ENCODE assay signal across 9 cellular contexts in genomic region chr20:44211177-44212039, GRCh38. TPM values are rescaled to one million over a fixed set of nuclear protein-coding genes. Genes with fewer than 3 reads are reported as not detected.
DNase-seq lines count a peak whose midpoint lies in the region; TF ChIP-seq lines count a peak whose summit lies in the region.
"Had no signal": no experiment of that assay in that cellular context is flagged by ENCODE, and none has a peak within 500 bp of the region (broad histone marks: within the 10 kb centered on the region; RNA-seq: fewer than 3 reads in every experiment).

No MANE protein-coding gene starts in this region.

- H4K20me1 ChIP-seq in hepatocyte (ENCODE audit: insufficient read depth, poor library complexity, severe bottlenecking), result peaks cover 37% of the 10 kb centered on the region

- no peak for TF ChIP-seq POLR2A in sigmoid colon (IDR thresholded peaks at IDR 0.05)

- H3K36me3 ChIP-seq in hepatocyte (replicated peaks; ENCODE audit: insufficient read depth, low read depth), result no peaks in the 10 kb centered on the region
- H3K36me3 ChIP-seq in sigmoid colon, result peaks cover 0 to 3% (median 0%) of the 10 kb centered on the region in 4 donors

- intact Hi-C loops in sigmoid colon (cut with DNase I), result loop anchor here (2.0 to 10.0 kb wide), 8 partner anchors 173 to 757 kb away; partner anchors contain the start of genes ADA, SERINC3, SRSF6 and TTPAL

- H3K4me1 Mint-ChIP-seq in activated naive CD4-positive, alpha-beta T cell treated with anti-CD3 and anti-CD28 coated beads, Interleukin-2, amount 50 U/mL, for 24 hours, result peaks cover 75% of the 10 kb centered on the region

- H3K27ac Mint-ChIP-seq in activated naive CD4-positive, alpha-beta T cell treated with anti-CD3 and anti-CD28 coated beads, Interleukin-2, amount 50 U/mL, for 24 hours, result peak overlapping the region; percentile 97

- no peaks in the 10 kb centered on the region for H3K27me3 Mint-ChIP-seq in activated naive CD4-positive, alpha-beta T cell treated with anti-CD3 and anti-CD28 coated beads, Interleukin-2, amount 50 U/mL, for 24 hours

- peak overlapping the region; percentile 85 for H3K4me2 ChIP-seq in hepatocyte

- no peaks in the 10 kb centered on the region for H3K9me3 Mint-ChIP-seq in activated naive CD4-positive, alpha-beta T cell treated with anti-CD3 and anti-CD28 coated beads, Interleukin-2, amount 50 U/mL, for 24 hours

- peak overlapping the region; percentile 22 for H2AFZ ChIP-seq in hepatocyte

- 13% methylated on average over 24 of the region's 24 CpGs for WGBS in hepatocyte (ENCODE audit: low lambda C conversion rate, missing lambda C conversion rate)
- WGBS in sigmoid colon, 2 donors, result 4 to 12% methylated on average over 24 of the region's 24 CpGs

- H3K27ac ChIP-seq in hepatocyte (peak overlapping the region; percentile 91), sigmoid colon (peak overlapping the region; percentile 93 to 100 (median 98))

- TF ChIP-seq CTCF in hepatocyte (IDR thresholded peaks at IDR 0.05; ENCODE audit: poor library complexity) (no peak), sigmoid colon (IDR thresholded peaks at IDR 0.05) (no peak)

- peak overlapping the region; percentile 95 for H3K4me3 Mint-ChIP-seq in activated naive CD4-positive, alpha-beta T cell treated with anti-CD3 and anti-CD28 coated beads, Interleukin-2, amount 50 U/mL, for 24 hours

- DNase-seq in SIG-M5 treated with dmso at 0.1 percent for 504 hours (lab: John Stamatoyannopoulos, UW; ENCODE audit: unreplicated experiment), result peak; percentile 35
- DNase-seq in SIG-M5 (lab: John Stamatoyannopoulos, UW), result no peak
- peak; percentile 37 for DNase-seq in HuH-7 (ENCODE audit: low spot score)
- peak; percentile 51 for DNase-seq in hepatocyte (ENCODE audit: low spot score)
- DNase-seq in sigmoid colon, result peak; percentile 73
- DNase-seq in NCI-H2196 (lab: John Stamatoyannopoulos, UW; ENCODE audit: unreplicated experiment), result no peak
- DNase-seq in stimulated activated CD4-positive, alpha-beta T cell treated with anti-CD3 and anti-CD28 coated beads, Interleukin-12 subunit alpha, Interleukin-12 subunit beta, amount 100 ng/mL, for 4 hours, result no peak

- H3K9me2 ChIP-seq in hepatocyte (replicated peaks; ENCODE audit: insufficient read depth), result no peaks in the 10 kb centered on the region

- H3K9me3 ChIP-seq in hepatocyte (ENCODE audit: low read depth) (no peaks in the 10 kb centered on the region), sigmoid colon (no peaks in the 10 kb centered on the region)

- H3K36me3 Mint-ChIP-seq in activated naive CD4-positive, alpha-beta T cell treated with anti-CD3 and anti-CD28 coated beads, Interleukin-2, amount 50 U/mL, for 24 hours, result peaks cover 7% of the 10 kb centered on the region

- H3K79me2 ChIP-seq in hepatocyte, result peaks cover 57% of the 10 kb centered on the region

- H3K4me3 ChIP-seq in hepatocyte (peak overlapping the region; percentile 36), sigmoid colon (peak overlapping the region; percentile 72 to 96 (median 84))

- H3K27me3 ChIP-seq in hepatocyte (no peaks in the 10 kb centered on the region), sigmoid colon (no peaks in the 10 kb centered on the region)

- TF ChIP-seq EP300 in sigmoid colon (IDR thresholded peaks at IDR 0.05), result peak in 1 of 4 donors; percentile 2

- H3K4me1 ChIP-seq in hepatocyte (ENCODE audit: insufficient read depth) (peaks cover 26% of the 10 kb centered on the region), sigmoid colon (peaks cover 0 to 58% (median 45%) of the 10 kb centered on the region in 4 donors)

RNA-seq across cellular contexts. Expression of gene OSER1, which starts 0.8 kb away (rescaled TPM):
- total RNA-seq in hepatocyte, result 34.7 and 42.7 TPM in 2 replicates
- 33.8 and 49.4 TPM in 2 replicates for polyA plus RNA-seq in hepatocyte
- 10 to 100 TPM; 47.4 to 90.5 (median 61.5) TPM for total RNA-seq in sigmoid colon
- polyA plus RNA-seq in sigmoid colon, result 10 to 100 TPM; 28.5 to 39.8 (median 37.2) TPM

RNA-seq across cellular contexts. Expression of gene JPH2, which starts 24.4 kb away (rescaled TPM):
- total RNA-seq in hepatocyte (5.7 and 6.6 TPM in 2 replicates), sigmoid colon (100 to 1,000 TPM in 3 of 4 donors, 10 to 100 TPM in 1; 52.0 to 166 (median 122) TPM)
- polyA plus RNA-seq in hepatocyte (8.3 and 13.5 TPM in 2 replicates), sigmoid colon (1 to 10 TPM in 1 of 3 donors, under 1 TPM in 2; 0.23 to 5.3 (median 0.60) TPM)
- total RNA-seq: lung microvascular endothelial cell had no signal

RNA-seq across cellular contexts. Expression of gene GDAP1L1, which starts 35.7 kb away (rescaled TPM):
- total RNA-seq in hepatocyte (0.48 and 2.2 TPM in 2 replicates), sigmoid colon (1 to 10 TPM in 2 of 4 donors, under 1 TPM in 1, not detected in 1; 0.36 to 1.4 (median 1.3) TPM)
- polyA plus RNA-seq in hepatocyte (0.57 and 0.77 TPM in 2 replicates), sigmoid colon (under 1 TPM in 2 of 3 donors, not detected in 1; 0.20 to 0.60 TPM)
- total RNA-seq: lung microvascular endothelial cell had no signal

Comparison
In these comparisons a context has a peak if more than half of its experiments do, and no peak if none do; other contexts are left out.
1. DNase-seq: peak in SIG-M5 treated with dmso at 0.1 percent for 504 hours (single experiment), HuH-7 (single experiment), hepatocyte (single experiment) and sigmoid colon (single experiment); none in SIG-M5 (single experiment), NCI-H2196 (single experiment) and stimulated activated CD4-positive, alpha-beta T cell treated with anti-CD3 and anti-CD28 coated beads, Interleukin-12 subunit alpha, Interleukin-12 subunit beta, amount 100 ng/mL, for 4 hours (single experiment).